Comparison of ENCODE assay signal across 3 cellular contexts in the genomic region with DNA sequence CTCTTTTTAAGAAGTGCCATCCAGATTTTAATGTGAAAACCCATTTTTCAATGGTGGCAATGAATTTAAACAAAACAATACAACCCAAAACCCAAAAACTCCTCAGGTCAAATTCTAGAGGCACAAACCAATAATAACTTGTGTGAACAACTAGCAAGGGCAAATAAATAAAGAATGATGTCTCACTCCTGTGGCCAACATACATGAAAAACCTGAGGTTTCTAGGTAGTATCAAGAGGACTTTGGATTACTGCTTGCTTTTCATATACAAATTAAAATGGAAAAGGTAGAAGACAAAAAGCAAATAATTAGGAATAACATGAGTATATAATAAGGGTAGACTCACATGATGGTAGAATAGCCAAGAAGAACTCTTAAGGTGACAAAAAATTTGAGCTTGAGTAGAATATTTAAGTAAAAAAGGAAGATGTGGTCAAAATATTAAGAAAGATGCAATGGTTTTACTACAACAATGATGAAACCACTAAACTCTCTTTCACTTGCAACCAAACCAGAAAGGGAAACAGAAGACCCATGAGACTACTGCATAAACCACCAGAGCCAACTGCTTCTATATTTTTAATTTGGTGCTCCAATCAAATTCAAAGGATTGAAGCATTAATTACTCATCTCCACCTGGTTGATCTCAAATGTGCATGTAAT.
TF ChIP-seq lines count a peak whose summit lies in the region.

No MANE protein-coding gene starts in this region.

TF ChIP-seq in GM12878, 131 proteins besides CTCF, POLR2A, EP300 and RAD21 (continues in another document):
- TF ChIP-seq ZBED1 (IDR thresholded peaks at IDR 0.05; ENCODE audit: borderline replicate concordance) (no peak), NR2C2 (IDR thresholded peaks at IDR 0.05; ENCODE audit: borderline replicate concordance, control insufficient read depth, insufficient read length, low read depth) (no peak), EGR1 (IDR thresholded peaks at IDR 0.05; ENCODE audit: borderline replicate concordance in 1 of 2, low read depth in 2 of 2, low read length in 2 of 2) (no peak), CBFB (IDR thresholded peaks at IDR 0.05; ENCODE audit: low read depth) (no peak; the same call in 1 of the 2 replicates), TCF12 (IDR thresholded peaks at IDR 0.05; ENCODE audit: low read depth, low read length) (no peak), FOXM1 (IDR thresholded peaks at IDR 0.05; ENCODE audit: low read depth, low read length) (no peak), SUPT20H (IDR thresholded peaks at IDR 0.05; ENCODE audit: borderline replicate concordance, control insufficient read depth, low read depth, low read length) (no peak), YBX1 (IDR thresholded peaks at IDR 0.05) (no peak), SREBF1 (IDR thresholded peaks at IDR 0.05; ENCODE audit: low read length) (no peak), KAT2A (conservative IDR thresholded peaks at IDR 0.05; ENCODE audit: control insufficient read depth, low read depth, low read length) (no peak), IKZF2 (IDR thresholded peaks at IDR 0.05) (peak; percentile 66 to 78; a peak in 3 of 4 replicates), TBL1XR1 (IDR thresholded peaks at IDR 0.05; ENCODE audit: low read depth, low read length) (peak; percentile 72; the same call in 1 of the 2 replicates), TCF7 (IDR thresholded peaks at IDR 0.05; ENCODE audit: borderline replicate concordance) (no peak), KDM1A (IDR thresholded peaks at IDR 0.05; ENCODE audit: borderline replicate concordance) (no peak), JUND (IDR thresholded peaks at IDR 0.05; ENCODE audit: low read depth, low read length) (no peak), NR2C1 (IDR thresholded peaks at IDR 0.05) (0 out of 2 replicates have a peak, but pooled peaks have one; percentile 4), NR2F1 (conservative IDR thresholded peaks at IDR 0.05) (no peak), DPF2 (IDR thresholded peaks at IDR 0.05) (no peak), RBBP5 (conservative IDR thresholded peaks at IDR 0.05) (no peak), FOS (IDR thresholded peaks at IDR 0.05; ENCODE audit: borderline replicate concordance, extremely low read depth, insufficient read length) (no peak)
- TF ChIP-seq, protein P1, sequence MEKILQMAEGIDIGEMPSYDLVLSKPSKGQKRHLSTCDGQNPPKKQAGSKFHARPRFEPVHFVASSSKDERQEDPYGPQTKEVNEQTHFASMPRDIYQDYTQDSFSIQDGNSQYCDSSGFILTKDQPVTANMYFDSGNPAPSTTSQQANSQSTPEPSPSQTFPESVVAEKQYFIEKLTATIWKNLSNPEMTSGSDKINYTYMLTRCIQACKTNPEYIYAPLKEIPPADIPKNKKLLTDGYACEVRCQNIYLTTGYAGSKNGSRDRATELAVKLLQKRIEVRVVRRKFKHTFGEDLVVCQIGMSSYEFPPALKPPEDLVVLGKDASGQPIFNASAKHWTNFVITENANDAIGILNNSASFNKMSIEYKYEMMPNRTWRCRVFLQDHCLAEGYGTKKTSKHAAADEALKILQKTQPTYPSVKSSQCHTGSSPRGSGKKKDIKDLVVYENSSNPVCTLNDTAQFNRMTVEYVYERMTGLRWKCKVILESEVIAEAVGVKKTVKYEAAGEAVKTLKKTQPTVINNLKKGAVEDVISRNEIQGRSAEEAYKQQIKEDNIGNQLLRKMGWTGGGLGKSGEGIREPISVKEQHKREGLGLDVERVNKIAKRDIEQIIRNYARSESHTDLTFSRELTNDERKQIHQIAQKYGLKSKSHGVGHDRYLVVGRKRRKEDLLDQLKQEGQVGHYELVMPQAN (conservative IDR thresholded peaks at IDR 0.05): no peak
- TF ChIP-seq, protein P2, sequence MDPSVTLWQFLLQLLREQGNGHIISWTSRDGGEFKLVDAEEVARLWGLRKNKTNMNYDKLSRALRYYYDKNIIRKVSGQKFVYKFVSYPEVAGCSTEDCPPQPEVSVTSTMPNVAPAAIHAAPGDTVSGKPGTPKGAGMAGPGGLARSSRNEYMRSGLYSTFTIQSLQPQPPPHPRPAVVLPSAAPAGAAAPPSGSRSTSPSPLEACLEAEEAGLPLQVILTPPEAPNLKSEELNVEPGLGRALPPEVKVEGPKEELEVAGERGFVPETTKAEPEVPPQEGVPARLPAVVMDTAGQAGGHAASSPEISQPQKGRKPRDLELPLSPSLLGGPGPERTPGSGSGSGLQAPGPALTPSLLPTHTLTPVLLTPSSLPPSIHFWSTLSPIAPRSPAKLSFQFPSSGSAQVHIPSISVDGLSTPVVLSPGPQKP (IDR thresholded peaks at IDR 0.05; ENCODE audit: low read depth, low read length): no peak

TF ChIP-seq in HepG2, 621 proteins besides CTCF, POLR2A, EP300 and RAD21:
- TF ChIP-seq, protein P3, sequence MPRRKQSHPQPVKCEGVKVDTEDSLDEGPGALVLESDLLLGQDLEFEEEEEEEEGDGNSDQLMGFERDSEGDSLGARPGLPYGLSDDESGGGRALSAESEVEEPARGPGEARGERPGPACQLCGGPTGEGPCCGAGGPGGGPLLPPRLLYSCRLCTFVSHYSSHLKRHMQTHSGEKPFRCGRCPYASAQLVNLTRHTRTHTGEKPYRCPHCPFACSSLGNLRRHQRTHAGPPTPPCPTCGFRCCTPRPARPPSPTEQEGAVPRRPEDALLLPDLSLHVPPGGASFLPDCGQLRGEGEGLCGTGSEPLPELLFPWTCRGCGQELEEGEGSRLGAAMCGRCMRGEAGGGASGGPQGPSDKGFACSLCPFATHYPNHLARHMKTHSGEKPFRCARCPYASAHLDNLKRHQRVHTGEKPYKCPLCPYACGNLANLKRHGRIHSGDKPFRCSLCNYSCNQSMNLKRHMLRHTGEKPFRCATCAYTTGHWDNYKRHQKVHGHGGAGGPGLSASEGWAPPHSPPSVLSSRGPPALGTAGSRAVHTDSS (CRISPR knock-in tag; conservative IDR thresholded peaks at IDR 0.05): no peak
- no peak for TF ChIP-seq TEAD3 (CRISPR knock-in tag; optimal IDR thresholded peaks at IDR 0.05; ENCODE audit: borderline replicate concordance)
- TF ChIP-seq CHD2 (IDR thresholded peaks at IDR 0.05; ENCODE audit: low read depth, low read length): no peak
- TF ChIP-seq, protein P4, sequence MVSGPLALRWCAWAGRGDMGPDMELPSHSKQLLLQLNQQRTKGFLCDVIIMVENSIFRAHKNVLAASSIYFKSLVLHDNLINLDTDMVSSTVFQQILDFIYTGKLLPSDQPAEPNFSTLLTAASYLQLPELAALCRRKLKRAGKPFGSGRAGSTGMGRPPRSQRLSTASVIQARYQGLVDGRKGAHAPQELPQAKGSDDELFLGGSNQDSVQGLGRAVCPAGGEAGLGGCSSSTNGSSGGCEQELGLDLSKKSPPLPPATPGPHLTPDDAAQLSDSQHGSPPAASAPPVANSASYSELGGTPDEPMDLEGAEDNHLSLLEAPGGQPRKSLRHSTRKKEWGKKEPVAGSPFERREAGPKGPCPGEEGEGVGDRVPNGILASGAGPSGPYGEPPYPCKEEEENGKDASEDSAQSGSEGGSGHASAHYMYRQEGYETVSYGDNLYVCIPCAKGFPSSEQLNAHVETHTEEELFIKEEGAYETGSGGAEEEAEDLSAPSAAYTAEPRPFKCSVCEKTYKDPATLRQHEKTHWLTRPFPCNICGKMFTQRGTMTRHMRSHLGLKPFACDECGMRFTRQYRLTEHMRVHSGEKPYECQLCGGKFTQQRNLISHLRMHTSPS (CRISPR knock-in tag; IDR thresholded peaks at IDR 0.05; ENCODE audit: low read depth): no peak
- TF ChIP-seq, protein P5, sequence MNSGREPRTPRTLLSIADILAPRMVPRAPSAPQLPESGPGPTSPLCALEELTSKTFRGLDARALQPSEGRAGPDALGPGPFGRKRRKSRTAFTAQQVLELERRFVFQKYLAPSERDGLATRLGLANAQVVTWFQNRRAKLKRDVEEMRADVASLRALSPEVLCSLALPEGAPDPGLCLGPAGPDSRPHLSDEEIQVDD (CRISPR knock-in tag; IDR thresholded peaks at IDR 0.05; ENCODE audit: borderline replicate concordance): no peak
- no peak for TF ChIP-seq FOSL2 (CRISPR knock-in tag; IDR thresholded peaks at IDR 0.05)
- TF ChIP-seq ZNF644 (CRISPR knock-in tag; IDR thresholded peaks at IDR 0.05; ENCODE audit: low read depth): no peak
- no peak for TF ChIP-seq FIP1L1 (IDR thresholded peaks at IDR 0.05; ENCODE audit: borderline replicate concordance, insufficient read depth, low read depth, low read length)

TF ChIP-seq in SK-N-SH treated with all-trans-retinoic acid at 6 μM for 48 hours, 23 proteins besides CTCF, POLR2A, EP300 and RAD21:
- no peak for TF ChIP-seq ZFP30 (CRISPR knock-in tag; IDR thresholded peaks at IDR 0.05)
- no peak for TF ChIP-seq BACH2 (CRISPR knock-in tag; IDR thresholded peaks at IDR 0.05; ENCODE audit: borderline replicate concordance)
- TF ChIP-seq RARB (CRISPR knock-in tag; IDR thresholded peaks at IDR 0.05): no peak
- TF ChIP-seq ZNF70 (CRISPR knock-in tag; IDR thresholded peaks at IDR 0.05): no peak
- TF ChIP-seq ESRRG (CRISPR knock-in tag; IDR thresholded peaks at IDR 0.05): no peak
- TF ChIP-seq ZC3H10 (CRISPR knock-in tag; IDR thresholded peaks at IDR 0.05): no peak
- TF ChIP-seq, protein P6, sequence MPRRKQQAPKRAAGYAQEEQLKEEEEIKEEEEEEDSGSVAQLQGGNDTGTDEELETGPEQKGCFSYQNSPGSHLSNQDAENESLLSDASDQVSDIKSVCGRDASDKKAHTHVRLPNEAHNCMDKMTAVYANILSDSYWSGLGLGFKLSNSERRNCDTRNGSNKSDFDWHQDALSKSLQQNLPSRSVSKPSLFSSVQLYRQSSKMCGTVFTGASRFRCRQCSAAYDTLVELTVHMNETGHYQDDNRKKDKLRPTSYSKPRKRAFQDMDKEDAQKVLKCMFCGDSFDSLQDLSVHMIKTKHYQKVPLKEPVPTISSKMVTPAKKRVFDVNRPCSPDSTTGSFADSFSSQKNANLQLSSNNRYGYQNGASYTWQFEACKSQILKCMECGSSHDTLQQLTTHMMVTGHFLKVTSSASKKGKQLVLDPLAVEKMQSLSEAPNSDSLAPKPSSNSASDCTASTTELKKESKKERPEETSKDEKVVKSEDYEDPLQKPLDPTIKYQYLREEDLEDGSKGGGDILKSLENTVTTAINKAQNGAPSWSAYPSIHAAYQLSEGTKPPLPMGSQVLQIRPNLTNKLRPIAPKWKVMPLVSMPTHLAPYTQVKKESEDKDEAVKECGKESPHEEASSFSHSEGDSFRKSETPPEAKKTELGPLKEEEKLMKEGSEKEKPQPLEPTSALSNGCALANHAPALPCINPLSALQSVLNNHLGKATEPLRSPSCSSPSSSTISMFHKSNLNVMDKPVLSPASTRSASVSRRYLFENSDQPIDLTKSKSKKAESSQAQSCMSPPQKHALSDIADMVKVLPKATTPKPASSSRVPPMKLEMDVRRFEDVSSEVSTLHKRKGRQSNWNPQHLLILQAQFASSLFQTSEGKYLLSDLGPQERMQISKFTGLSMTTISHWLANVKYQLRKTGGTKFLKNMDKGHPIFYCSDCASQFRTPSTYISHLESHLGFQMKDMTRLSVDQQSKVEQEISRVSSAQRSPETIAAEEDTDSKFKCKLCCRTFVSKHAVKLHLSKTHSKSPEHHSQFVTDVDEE (CRISPR knock-in tag; IDR thresholded peaks at IDR 0.05): no peak
- TF ChIP-seq, protein P7, sequence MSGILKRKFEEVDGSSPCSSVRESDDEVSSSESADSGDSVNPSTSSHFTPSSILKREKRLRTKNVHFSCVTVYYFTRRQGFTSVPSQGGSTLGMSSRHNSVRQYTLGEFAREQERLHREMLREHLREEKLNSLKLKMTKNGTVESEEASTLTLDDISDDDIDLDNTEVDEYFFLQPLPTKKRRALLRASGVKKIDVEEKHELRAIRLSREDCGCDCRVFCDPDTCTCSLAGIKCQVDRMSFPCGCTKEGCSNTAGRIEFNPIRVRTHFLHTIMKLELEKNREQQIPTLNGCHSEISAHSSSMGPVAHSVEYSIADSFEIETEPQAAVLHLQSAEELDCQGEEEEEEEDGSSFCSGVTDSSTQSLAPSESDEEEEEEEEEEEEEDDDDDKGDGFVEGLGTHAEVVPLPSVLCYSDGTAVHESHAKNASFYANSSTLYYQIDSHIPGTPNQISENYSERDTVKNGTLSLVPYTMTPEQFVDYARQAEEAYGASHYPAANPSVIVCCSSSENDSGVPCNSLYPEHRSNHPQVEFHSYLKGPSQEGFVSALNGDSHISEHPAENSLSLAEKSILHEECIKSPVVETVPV (CRISPR knock-in tag; IDR thresholded peaks at IDR 0.05): no peak
- no peak for TF ChIP-seq ZFP3 (CRISPR knock-in tag; IDR thresholded peaks at IDR 0.05)
- TF ChIP-seq, protein P8, sequence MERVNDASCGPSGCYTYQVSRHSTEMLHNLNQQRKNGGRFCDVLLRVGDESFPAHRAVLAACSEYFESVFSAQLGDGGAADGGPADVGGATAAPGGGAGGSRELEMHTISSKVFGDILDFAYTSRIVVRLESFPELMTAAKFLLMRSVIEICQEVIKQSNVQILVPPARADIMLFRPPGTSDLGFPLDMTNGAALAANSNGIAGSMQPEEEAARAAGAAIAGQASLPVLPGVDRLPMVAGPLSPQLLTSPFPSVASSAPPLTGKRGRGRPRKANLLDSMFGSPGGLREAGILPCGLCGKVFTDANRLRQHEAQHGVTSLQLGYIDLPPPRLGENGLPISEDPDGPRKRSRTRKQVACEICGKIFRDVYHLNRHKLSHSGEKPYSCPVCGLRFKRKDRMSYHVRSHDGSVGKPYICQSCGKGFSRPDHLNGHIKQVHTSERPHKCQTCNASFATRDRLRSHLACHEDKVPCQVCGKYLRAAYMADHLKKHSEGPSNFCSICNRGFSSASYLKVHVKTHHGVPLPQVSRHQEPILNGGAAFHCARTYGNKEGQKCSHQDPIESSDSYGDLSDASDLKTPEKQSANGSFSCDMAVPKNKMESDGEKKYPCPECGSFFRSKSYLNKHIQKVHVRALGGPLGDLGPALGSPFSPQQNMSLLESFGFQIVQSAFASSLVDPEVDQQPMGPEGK (CRISPR knock-in tag; IDR thresholded peaks at IDR 0.05; ENCODE audit: borderline replicate concordance): no peak
- no peak for TF ChIP-seq ISL1 (CRISPR knock-in tag; IDR thresholded peaks at IDR 0.05)
- no peak for TF ChIP-seq TOX (CRISPR knock-in tag; IDR thresholded peaks at IDR 0.05; ENCODE audit: borderline replicate concordance)
- TF ChIP-seq SNAI2 (CRISPR knock-in tag; IDR thresholded peaks at IDR 0.05): no peak
- TF ChIP-seq ARNTL (CRISPR knock-in tag; IDR thresholded peaks at IDR 0.05; ENCODE audit: borderline replicate concordance, low read depth): no peak
TF ChIP-seq in SK-N-SH treated with all-trans-retinoic acid at 6 μM for 48 hours: peak in this region for 0.
